In the genomic region with DNA sequence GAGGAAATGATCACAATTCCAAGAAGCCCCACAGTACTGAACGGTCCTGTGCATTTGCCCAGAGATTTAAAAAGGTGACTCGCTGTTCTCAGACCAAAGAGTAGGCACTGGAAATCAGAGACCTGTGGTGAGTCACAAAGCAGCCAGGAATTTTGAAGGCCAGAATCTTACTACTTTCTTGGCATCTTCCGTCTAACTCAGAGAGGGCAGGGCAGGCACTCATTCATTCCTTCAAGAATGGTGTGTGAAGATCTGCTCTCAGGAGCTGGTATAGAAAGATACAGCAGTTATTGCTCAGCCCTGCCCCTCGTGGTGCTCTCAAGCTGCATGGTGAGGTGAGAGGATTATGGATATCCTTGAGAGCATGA, we compare ENCODE assay signal across 22 cellular contexts. TPM values are rescaled to one million over a fixed set of nuclear protein-coding genes. Genes with fewer than 3 reads are reported as not detected.
A peak's percentile ranks its signal among the peaks of the same experiment; 100 is the strongest.
DNase-seq lines count a peak whose midpoint lies in the region; ATAC-seq and TF ChIP-seq lines count a peak whose summit lies in the region.
"Had no signal": no experiment of that assay in that cellular context is flagged by ENCODE, and none has a peak within 500 bp of the region (broad histone marks: within the 10 kb centered on the region; RNA-seq: fewer than 3 reads in every experiment).

No MANE protein-coding gene starts in this region.

- H3K4ac ChIP-seq in IMR-90 (ENCODE audit: low read depth, low read length) = no peak overlapping the region

- TF ChIP-seq RAD21 in IMR-90 (IDR thresholded peaks at IDR 0.05; ENCODE audit: low read length) = no peak

- in situ Hi-C loops in IMR-90 (cut with MboI; ENCODE audit: low sequenced_read_pairs) (no loop called here), astrocyte of the spinal cord (cut with HindIII; ENCODE audit: low sequenced_read_pairs) (no loop called here)

- H4K91ac ChIP-seq in IMR-90 (ENCODE audit: insufficient read depth, low read depth, low read length) = no peak overlapping the region

- no peak overlapping the region for H3K4me3 ChIP-seq in IMR-90 (ENCODE audit: insufficient read depth, low read depth, low read length)
- H3K4me3 ChIP-seq in astrocyte of the spinal cord (ENCODE audit: low read depth, low read length) = no peak overlapping the region
- H3K4me3 ChIP-seq in left lung = no peak overlapping the region

- no peak overlapping the region for H3K56ac ChIP-seq in IMR-90 (ENCODE audit: extremely low read depth, insufficient read depth, low read length)

- H3K4me1 ChIP-seq in IMR-90 (ENCODE audit: control insufficient read depth, insufficient read depth, low read length) (no peaks in the 10 kb centered on the region), left lung (no peaks in the 10 kb centered on the region)
- H3K4me1 ChIP-seq: BE2C had no signal

- H4K8ac ChIP-seq in IMR-90 (ENCODE audit: low read depth in 2 of 2, low read length in 2 of 2) = no peak overlapping the region

- no peak overlapping the region for H3K23ac ChIP-seq in IMR-90 (ENCODE audit: low read depth, low read length)

- H2BK120ac ChIP-seq in IMR-90 (ENCODE audit: low read depth, low read length) = no peak overlapping the region

- POLR2A ChIA-PET in IMR-90 (lab: Charles Lee; ENCODE audit: unreplicated experiment) = no interaction called here
- POLR2A ChIA-PET in naive thymus-derived CD8-positive, alpha-beta T cell (lab: Charles Lee) = no interaction called here

- whole genome bisulfite sequencing in IMR-90 (ENCODE audit: extremely low coverage in 2 of 2, insufficient read length in 1 of 2), 2 experiments = 0% methylated on average over 1 of the region's 4 CpGs; no CpG with 5 or more reads in 1 of the 2 experiments

- TF ChIP-seq CTCF in IMR-90 (conservative IDR thresholded peaks at IDR 0.05; ENCODE audit: low read depth, low read length) = no peak
- no peak for TF ChIP-seq CTCF in astrocyte of the spinal cord (IDR thresholded peaks at IDR 0.05; ENCODE audit: low read depth, low read length)
- TF ChIP-seq CTCF in left lung (IDR thresholded peaks at IDR 0.05) = no peak

- ATAC-seq in IMR-90 (ENCODE audit: low read depth) (peak; percentile 48), left lung (peak; percentile 52), GM18861 (IDR thresholded peaks at IDR 0.05; ENCODE audit: unreplicated experiment) (no peak)
- ATAC-seq in naive thymus-derived CD8-positive, alpha-beta T cell = no peak
- ATAC-seq: activated CD8-positive, alpha-beta memory T cell treated with anti-CD3 and anti-CD28 coated beads, Interleukin-2, amount 10 ng/mL, durations not matched to agents 7 days and 5 days; Right ventricle myocardium inferior had no signal

- H2AK5ac ChIP-seq in IMR-90 (ENCODE audit: low read depth, low read length) = 0 out of 2 replicates have a peak overlapping the region, but pooled peaks have one; percentile 3

- no peak overlapping the region for H2BK20ac ChIP-seq in IMR-90 (ENCODE audit: low read depth, low read length)

- H4K5ac ChIP-seq in IMR-90 (ENCODE audit: low read depth, low read length) = no peak overlapping the region

- no peak overlapping the region for H3K4me2 ChIP-seq in IMR-90 (ENCODE audit: low read depth, low read length)

- no peak overlapping the region for H2AK9ac ChIP-seq in IMR-90 (replicated peaks; ENCODE audit: low read depth, low read length, poor library complexity)

- H2BK15ac ChIP-seq in IMR-90 (ENCODE audit: low read depth, low read length) = no peak overlapping the region

- no peaks in the 10 kb centered on the region for H3K27me3 Mint-ChIP-seq in naive thymus-derived CD8-positive, alpha-beta T cell
- H3K27me3 Mint-ChIP-seq: activated CD8-positive, alpha-beta memory T cell treated with anti-CD3 and anti-CD28 coated beads, Interleukin-2, amount 10 ng/mL, durations not matched to agents 7 days and 5 days; IgD-negative memory B cell had no signal

- dilution Hi-C loops in IMR-90 (cut with HindIII; ENCODE audit: low sequenced_read_pairs, unreplicated experiment) = no loop called here

- no peak overlapping the region for H3K18ac ChIP-seq in IMR-90 (ENCODE audit: low read depth, low read length)

- H3K9ac ChIP-seq in IMR-90 (ENCODE audit: low read depth, low read length) = no peak overlapping the region

- intact Hi-C loops in IMR-90 (cut with micrococcal nuclease) = no loop called here
- intact Hi-C loops in left lung (cut with DNase I) = no loop called here

- H2AFZ ChIP-seq in IMR-90 (replicated peaks; ENCODE audit: low read length, poor library complexity) = peak overlapping the region; percentile 10

- H3K27me3 ChIP-seq in IMR-90 (ENCODE audit: control insufficient read depth, insufficient read depth, low read length) (peaks cover 2% of the 10 kb centered on the region; the same call in 1 of the 2 replicates), left lung (no peaks in the 10 kb centered on the region)
- H3K27me3 ChIP-seq: BE2C had no signal

- H3K9me3 ChIP-seq in IMR-90 (ENCODE audit: control insufficient read depth, insufficient read depth, low read length) = no peaks in the 10 kb centered on the region
- no peaks in the 10 kb centered on the region for H3K9me3 ChIP-seq in left lung
- H3K9me3 ChIP-seq: BE2C had no signal

- H3K9me1 ChIP-seq in IMR-90 (ENCODE audit: insufficient read depth, low read length) = 0 out of 2 replicates have a peak, but pooled peaks cover 3% of the 10 kb centered on the region

- peaks cover 0 to 2% (median 0%) of the 10 kb centered on the region in 9 donors for H3K9me3 Mint-ChIP-seq in naive thymus-derived CD8-positive, alpha-beta T cell
- H3K9me3 Mint-ChIP-seq: IgD-negative memory B cell, neural crest cell had no signal

- no peak overlapping the region for H3K4me3 Mint-ChIP-seq in naive thymus-derived CD8-positive, alpha-beta T cell
- H3K4me3 Mint-ChIP-seq: activated CD8-positive, alpha-beta memory T cell treated with anti-CD3 and anti-CD28 coated beads, Interleukin-2, amount 10 ng/mL, durations not matched to agents 7 days and 5 days; IgD-negative memory B cell; neural crest cell had no signal

- no peak overlapping the region for H3K27ac ChIP-seq in IMR-90 (ENCODE audit: insufficient read depth, low read length)
- no peak overlapping the region for H3K27ac ChIP-seq in left lung

- H3K79me1 ChIP-seq in IMR-90 (ENCODE audit: low read depth in 1 of 2, low read length in 2 of 2) = no peaks in the 10 kb centered on the region

- H3K36me3 Mint-ChIP-seq in naive thymus-derived CD8-positive, alpha-beta T cell = no peaks in the 10 kb centered on the region
- H3K36me3 Mint-ChIP-seq: activated CD8-positive, alpha-beta memory T cell treated with anti-CD3 and anti-CD28 coated beads, Interleukin-2, amount 10 ng/mL, durations not matched to agents 7 days and 5 days; IgD-negative memory B cell had no signal

- DNase-seq in AG20443 (ENCODE audit: low spot score) = peak; percentile 44
- peak; percentile 50 for DNase-seq in IMR-90
- peak; percentile 19 for DNase-seq in astrocyte of the spinal cord (ENCODE audit: low read depth, low spot score)
- DNase-seq in left lung = no peak
- no peak for DNase-seq in NCI-H2227 treated with DMSO at 0.1 percent for 48 hours (lab: John Stamatoyannopoulos, UW)
- DNase-seq in naive thymus-derived CD8-positive, alpha-beta T cell = no peak
- DNase-seq in CD1c-positive myeloid dendritic cell (ENCODE audit: extremely low spot score) = no peak
- DNase-seq: activated CD4-positive, alpha-beta T cell treated with anti-CD3 and anti-CD28 coated beads for 1 hour; activated CD8-positive, alpha-beta memory T cell treated with anti-CD3 and anti-CD28 coated beads, Interleukin-2, amount 10 ng/mL, durations not matched to agents 7 days and 5 days; activated effector memory CD4-positive, alpha-beta T cell treated with Interleukin-2 at 50 U/mL for 16 hours; amniotic stem cell; BE2C; DMS 273 treated with DMSO at 0.1 percent for 48 hours; mesendoderm; retina; stimulated activated CD4-positive, alpha-beta T cell treated with anti-CD3 and anti-CD28 coated beads, Interleukin-2, amount 100 ng/mL, for 24 hours; substantia nigra had no signal

- H3K36me3 ChIP-seq in IMR-90 (ENCODE audit: control insufficient read depth, insufficient read depth, low read length) (no peaks in the 10 kb centered on the region), left lung (no peaks in the 10 kb centered on the region)
- H3K36me3 ChIP-seq: BE2C had no signal

- H4K20me1 ChIP-seq in IMR-90 (ENCODE audit: insufficient read depth, low read length) = no peaks in the 10 kb centered on the region

- BruUV-seq in IMR-90 (replicated peaks; lab: Mats Ljungman, UMichigan) = no TSS peak

- H3K14ac ChIP-seq in IMR-90 (replicated peaks; ENCODE audit: low read depth, low read length) = no peak overlapping the region

- H2BK5ac ChIP-seq in IMR-90 (ENCODE audit: low read depth, low read length, poor library complexity, severe bottlenecking) = no peak overlapping the region

- TF ChIP-seq POLR2A in IMR-90 (IDR thresholded peaks at IDR 0.05; ENCODE audit: low read depth, low read length) = no peak

- no peaks in the 10 kb centered on the region for H3K4me1 Mint-ChIP-seq in naive thymus-derived CD8-positive, alpha-beta T cell
- H3K4me1 Mint-ChIP-seq: activated CD8-positive, alpha-beta memory T cell treated with anti-CD3 and anti-CD28 coated beads, Interleukin-2, amount 10 ng/mL, durations not matched to agents 7 days and 5 days; IgD-negative memory B cell had no signal

- CTCF ChIA-PET in IMR-90 (lab: Yijun Ruan, JAX) = interaction anchor here (0.5 kb wide), 1 partner anchor 18 kb away, joined by 3 read pairs; no protein-coding TSS in a partner anchor

- no peak overlapping the region for H3K27ac Mint-ChIP-seq in naive thymus-derived CD8-positive, alpha-beta T cell
- H3K27ac Mint-ChIP-seq: activated CD8-positive, alpha-beta memory T cell treated with anti-CD3 and anti-CD28 coated beads, Interleukin-2, amount 10 ng/mL, durations not matched to agents 7 days and 5 days; IgD-negative memory B cell had no signal

TF ChIP-seq in IMR-90, 13 proteins besides CTCF, POLR2A, EP300 and RAD21 (continues in another document):
- TF ChIP-seq NFE2L2 (IDR thresholded peaks at IDR 0.05; ENCODE audit: low read depth, low read length) (no peak), SMC3 (IDR thresholded peaks at IDR 0.05; ENCODE audit: low read depth, low read length) (no peak), USF2 (IDR thresholded peaks at IDR 0.05; ENCODE audit: low read depth, low read length) (no peak), FOS (IDR thresholded peaks at IDR 0.05; ENCODE audit: low read depth, low read length) (no peak), RFX5 (IDR thresholded peaks at IDR 0.05; ENCODE audit: low read depth, low read length) (no peak)

RNA-seq across cellular contexts. Expression of gene BRINP2, which starts 57.9 kb away (rescaled TPM):
- total RNA-seq in IMR-90 (2012; rRNA removed) (not detected in 2 replicates), left lung (under 1 TPM in 1 of 2 donors, not detected in 1; 0.08 TPM)
- not detected in 2 replicates for polyA plus RNA-seq in IMR-90 (2012; rRNA removed)
- polyA plus RNA-seq in IMR-90 (2012; cell fraction: cytosol; rRNA removed) = 0.01 TPM in 1 of 2 replicates, not detected in the other
- not detected in 2 replicates for polyA plus RNA-seq in IMR-90 (2012; cell fraction: nucleus; rRNA removed; ENCODE audit: low replicate concordance)
- not detected for total RNA-seq in naive thymus-derived CD8-positive, alpha-beta T cell
- polyA plus RNA-seq in naive thymus-derived CD8-positive, alpha-beta T cell = not detected
- total RNA-seq: activated CD8-positive, alpha-beta memory T cell treated with anti-CD3 and anti-CD28 coated beads, Interleukin-2, amount 10 ng/mL, durations not matched to agents 7 days and 5 days; T-helper 2 cell treated with Interferon-gamma antibody and Interleukin-4, amounts not matched to agents 100 ng/mL and 5 ng/mL, for 36 hours had no signal
- polyA plus RNA-seq: IgD-negative memory B cell had no signal

Comparison
In these comparisons a context has a peak if more than half of its experiments do, and no peak if none do; other contexts are left out.
1. DNase-seq: peak in AG20443 (single experiment), IMR-90 (single experiment) and astrocyte of the spinal cord (single experiment); none in left lung (0 of 2), NCI-H2227 treated with DMSO at 0.1 percent for 48 hours (single experiment), naive thymus-derived CD8-positive, alpha-beta T cell (0 of 10) and CD1c-positive myeloid dendritic cell (single experiment).
2. ATAC-seq: peak in IMR-90 (single experiment) and left lung (single experiment); none in naive thymus-derived CD8-positive, alpha-beta T cell (0 of 2) and GM18861 (single experiment).